ENCODE assay signal across 21 cellular contexts in genomic region chr19:13579388-13580060, GRCh38.
DNase-seq lines count a peak whose midpoint lies in the region; ATAC-seq and TF ChIP-seq lines count a peak whose summit lies in the region.
"Had no signal": no experiment of that assay in that cellular context is flagged by ENCODE, and none has a peak within 500 bp of the region (broad histone marks: within the 10 kb centered on the region; RNA-seq: fewer than 3 reads in every experiment).

No MANE protein-coding gene starts in this region.

- no peak overlapping the region for H4K8ac ChIP-seq in neuronal stem cell (ENCODE audit: low read depth, low read length)

- no peak overlapping the region for H3K9ac ChIP-seq in neuronal stem cell (ENCODE audit: low read depth, low read length, poor library complexity)

- H2AFZ ChIP-seq in neuronal stem cell (ENCODE audit: low read length), result no peak overlapping the region

- H3K27ac ChIP-seq in neuronal stem cell (replicated peaks; ENCODE audit: low read length), result no peak overlapping the region
- H3K27ac ChIP-seq: transverse colon, VCaP had no signal

- no peaks in the 10 kb centered on the region for H3K79me1 ChIP-seq in neuronal stem cell (ENCODE audit: low read depth, low read length)

- no peaks in the 10 kb centered on the region for H3K27me3 ChIP-seq in neuronal stem cell (ENCODE audit: control insufficient read depth in 3 of 3, insufficient read depth in 3 of 3, low read depth in 1 of 3, low read length in 3 of 3)
- H3K27me3 ChIP-seq: transverse colon had no signal

- H3K9me3 ChIP-seq in neuronal stem cell (replicated peaks in 1 of 2; ENCODE audit: control insufficient read depth in 2 of 2, insufficient read depth in 1 of 2, low read depth in 1 of 2, low read length in 2 of 2), result peaks cover 4 to 8% of the 10 kb centered on the region in 2 donors

- no peak overlapping the region for H2BK5ac ChIP-seq in neuronal stem cell (ENCODE audit: low read length)

- H3K4me2 ChIP-seq in neuronal stem cell (ENCODE audit: insufficient read depth, low read length, poor library complexity, severe bottlenecking), result no peak overlapping the region

- no peak overlapping the region for H2BK12ac ChIP-seq in neuronal stem cell (ENCODE audit: low read length)

- H2BK15ac ChIP-seq in neuronal stem cell (ENCODE audit: low read length), result no peak overlapping the region

- no peaks in the 10 kb centered on the region for H3K4me1 ChIP-seq in neuronal stem cell (ENCODE audit: control insufficient read depth in 2 of 2, insufficient read depth in 1 of 2, low read depth in 1 of 2, low read length in 2 of 2)
- H3K4me1 ChIP-seq: transverse colon had no signal

- DNase-seq in EH (ENCODE audit: low read depth), result peak; percentile 34
- peak; percentile 70 for DNase-seq in M059J (ENCODE audit: low read depth)
- peak; percentile 7 for DNase-seq in astrocyte of the spinal cord (ENCODE audit: low read depth, low spot score)
- DNase-seq in skeletal muscle cell (ENCODE audit: low read depth), result peak; percentile 29
- no peak for DNase-seq in activated CD4-positive, alpha-beta T cell treated with anti-CD3 and anti-CD28 coated beads, Interleukin-2, amount 50 U/mL, for 4 hours
- DNase-seq in neuronal stem cell (ENCODE audit: low spot score), result no peak
- DNase-seq: activated effector memory CD4-positive, alpha-beta T cell treated with Interleukin-2 at 50 U/mL for 16 hours; amniotic stem cell; cerebellar nuclear complex; DMS79 treated with DMSO at 0.1 percent for 48 hours; effector memory CD4-positive, alpha-beta T cell; foreskin fibroblast; KBM-7; mesenchymal stem cell; NCI-H1105 treated with DMSO at 0.1 percent for 48 hours; NCI-H82; transverse colon had no signal

- no peak overlapping the region for H3K23ac ChIP-seq in neuronal stem cell (ENCODE audit: low read depth, low read length, poor library complexity)

- H3K36me3 ChIP-seq in neuronal stem cell (replicated peaks in 1 of 2; ENCODE audit: control insufficient read depth in 2 of 2, insufficient read depth in 2 of 2, low read length in 2 of 2), result no peaks in the 10 kb centered on the region
- H3K36me3 ChIP-seq: transverse colon had no signal

- no peak overlapping the region for H3K4ac ChIP-seq in neuronal stem cell (ENCODE audit: low read length)

- no peak overlapping the region for H3K18ac ChIP-seq in neuronal stem cell (ENCODE audit: low read length)

- ATAC-seq in GM18498 (IDR thresholded peaks at IDR 0.05; ENCODE audit: unreplicated experiment) (no peak), HG03159 (IDR thresholded peaks at IDR 0.05; ENCODE audit: unreplicated experiment) (no peak)
- ATAC-seq: stimulated activated memory B cell treated with anti-CD40 and anti-IgM and Interleukin-4, amounts not matched to agents 10 μg/mL and 1 μg/mL and 100 μg/mL, for 72 hours had no signal

- no peak overlapping the region for H2AK5ac ChIP-seq in neuronal stem cell (ENCODE audit: low read depth, low read length)

- no peak for TF ChIP-seq CTCF in astrocyte of the spinal cord (IDR thresholded peaks at IDR 0.05; ENCODE audit: low read depth, low read length)

- in situ Hi-C loops in astrocyte of the spinal cord (cut with HindIII; ENCODE audit: low sequenced_read_pairs), result no loop called here

- H3K4me3 ChIP-seq in astrocyte of the spinal cord (ENCODE audit: low read depth, low read length) (no peak overlapping the region), skeletal muscle cell (ENCODE audit: low read depth, low read length) (no peak overlapping the region), neuronal stem cell (ENCODE audit: low read length in 2 of 2) (no peak overlapping the region)
- H3K4me3 ChIP-seq: transverse colon had no signal

- no CpG with 5 or more reads among the region's 7 CpGs for WGBS in neuronal stem cell (ENCODE audit: extremely low coverage in 2 of 2, insufficient read length in 2 of 2, insufficient replicate concordance in 1 of 2), 2 donors

- no peak overlapping the region for H3K14ac ChIP-seq in neuronal stem cell (ENCODE audit: low read length)

- no peak overlapping the region for H4K91ac ChIP-seq in neuronal stem cell (ENCODE audit: low read depth, low read length, poor library complexity)

- no peak overlapping the region for H2BK120ac ChIP-seq in neuronal stem cell (ENCODE audit: low read depth, low read length)

Comparison
In these comparisons a context has a peak if more than half of its experiments do, and no peak if none do; other contexts are left out.
1. DNase-seq: peak in EH (single experiment), M059J (single experiment), astrocyte of the spinal cord (single experiment) and skeletal muscle cell (single experiment); none in activated CD4-positive, alpha-beta T cell treated with anti-CD3 and anti-CD28 coated beads, Interleukin-2, amount 50 U/mL, for 4 hours (0 of 2) and neuronal stem cell (single experiment).